35 cellular contexts compared by ENCODE assay signal in the genomic region with DNA sequence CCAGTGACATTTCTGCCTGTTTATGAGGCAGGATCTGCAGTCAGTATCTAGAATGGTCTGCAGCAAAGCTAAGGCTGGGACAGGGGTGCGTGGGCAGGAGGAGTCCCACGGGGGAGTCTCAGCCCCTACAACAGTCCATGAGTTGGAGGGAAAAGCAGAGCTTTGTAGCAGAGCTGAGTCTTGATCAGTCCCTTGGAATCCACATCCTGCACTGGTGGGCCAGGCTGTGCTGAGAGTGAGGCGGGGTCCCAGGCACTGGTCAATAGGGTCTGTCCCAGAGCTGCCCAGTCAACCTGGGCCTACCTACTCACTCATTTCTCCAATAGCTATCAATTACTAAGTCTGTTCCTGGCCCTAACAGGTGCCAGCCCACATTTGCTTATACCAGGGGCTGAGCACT. TPM values are rescaled to one million over a fixed set of nuclear protein-coding genes. Genes with fewer than 3 reads are reported as not detected.
"Had no signal": no experiment of that assay in that cellular context is flagged by ENCODE, and none has a peak within 500 bp of the region (broad histone marks: within the 10 kb centered on the region; RNA-seq: fewer than 3 reads in every experiment).

No MANE protein-coding gene starts in this region.

- ATAC-seq: activated CD4-positive, CD25-positive, alpha-beta regulatory T cell treated with anti-CD3 and anti-CD28 coated beads, Interleukin-2, amount 50 U/mL, for 24 hours; body of pancreas; esophagus mucosa; heart right ventricle; left cardiac atrium; stimulated activated naive B cell treated with anti-CD40 and anti-IgM and Interleukin-4, amounts not matched to agents 10 μg/mL and 1 μg/mL and 100 μg/mL, for 72 hours had no signal

- H3K27ac ChIP-seq: body of pancreas, cardiac muscle cell, heart right ventricle, neutrophil, ovary, prostate gland, sigmoid colon, stomach, suprapubic skin, tibial nerve, WERI-Rb-1 had no signal

- H3K27me3 ChIP-seq: body of pancreas, ovary had no signal

- H3K36me3 Mint-ChIP-seq: activated naive CD8-positive, alpha-beta T cell; mesothelial cell of epicardium; naive B cell; stimulated activated naive B cell treated with anti-CD40 and anti-IgM and Interleukin-4, amounts not matched to agents 10 μg/mL and 1 μg/mL and 100 μg/mL, for 72 hours had no signal

- H3K9me3 Mint-ChIP-seq: endodermal cell; mesothelial cell of epicardium; nephron progenitor cell; stimulated activated naive B cell treated with anti-CD40 and anti-IgM and Interleukin-4, amounts not matched to agents 10 μg/mL and 1 μg/mL and 100 μg/mL, for 72 hours; T-helper 1 cell treated with Interleukin-12 subunit alpha and Interleukin-12 subunit beta and Interleukin-4 antibody, amounts not matched to agents 30 μg/mL and 1 μg/mL, for 36 hours had no signal

- H3K9me3 ChIP-seq: body of pancreas, heart right ventricle, neutrophil, ovary, prostate gland, sigmoid colon, stomach, suprapubic skin, tibial nerve had no signal

- H3K27ac Mint-ChIP-seq: activated naive CD8-positive, alpha-beta T cell; endodermal cell; mesothelial cell of epicardium; naive B cell; nephron progenitor cell; stimulated activated naive B cell treated with anti-CD40 and anti-IgM and Interleukin-4, amounts not matched to agents 10 μg/mL and 1 μg/mL and 100 μg/mL, for 72 hours; T-helper 1 cell treated with Interleukin-12 subunit alpha and Interleukin-12 subunit beta and Interleukin-4 antibody, amounts not matched to agents 30 μg/mL and 1 μg/mL, for 36 hours had no signal

- H3K4me1 Mint-ChIP-seq: mesothelial cell of epicardium had no signal

- H3K36me3 ChIP-seq: cardiac muscle cell, heart right ventricle, neutrophil, ovary, prostate gland, sigmoid colon, stomach, suprapubic skin, tibial nerve, WERI-Rb-1 had no signal

- H3K4me1 ChIP-seq: prostate gland, suprapubic skin had no signal

- H3K4me3 Mint-ChIP-seq: activated naive CD8-positive, alpha-beta T cell; endodermal cell; mesothelial cell of epicardium; nephron progenitor cell; stimulated activated naive B cell treated with anti-CD40 and anti-IgM and Interleukin-4, amounts not matched to agents 10 μg/mL and 1 μg/mL and 100 μg/mL, for 72 hours; T-helper 1 cell treated with Interleukin-12 subunit alpha and Interleukin-12 subunit beta and Interleukin-4 antibody, amounts not matched to agents 30 μg/mL and 1 μg/mL, for 36 hours had no signal

- H3K4me3 ChIP-seq: body of pancreas, cardiac muscle cell, heart right ventricle, ovary, prostate gland, sigmoid colon, stomach, suprapubic skin, tibial nerve had no signal

- DNase-seq: activated CD4-positive, alpha-beta T cell treated with anti-CD3 and anti-CD28 coated beads for 48 hours; activated CD4-positive, alpha-beta T cell treated with anti-CD3 and anti-CD28 coated beads, Interleukin-2, amount 50 U/mL, for 48 hours; activated CD8-positive, alpha-beta memory T cell treated with anti-CD3 and anti-CD28 coated beads for 24 hours; activated effector memory CD4-positive, alpha-beta T cell treated with Interleukin-2 at 50 U/mL for 16 hours; activated naive CD4-positive, alpha-beta T cell treated with Interleukin-2 at 50 U/mL for 16 hours; body of pancreas; endodermal cell; foreskin fibroblast; heart right ventricle; left cardiac atrium; naive B cell; nephron progenitor cell; ovary; sigmoid colon; small intestine; stimulated activated CD4-positive, alpha-beta T cell treated with anti-CD3 and anti-CD28 coated beads, Interleukin-1b, Interleukin-23, amount 100 ng/mL, for 48 hours; stimulated activated naive B cell treated with anti-CD40 and anti-IgM and Interleukin-4, amounts not matched to agents 10 μg/mL and 1 μg/mL and 100 μg/mL, for 72 hours; stomach; SW 1271; T1000; WERI-Rb-1 had no signal

RNA-seq across cellular contexts. Expression of a gene that starts 5.9 kb away (rescaled TPM):
- total RNA-seq: mesothelial cell of epicardium had no signal

RNA-seq across cellular contexts. Expression of a gene that starts 54.9 kb away (rescaled TPM):
- total RNA-seq: aorta, body of pancreas, cardiac muscle cell, cerebellum, endodermal cell, esophagus mucosa, heart right ventricle, left cardiac atrium, liver, mesothelial cell of epicardium, ovary, prostate gland, sigmoid colon, stomach, suprapubic skin, tibial nerve had no signal
- polyA plus RNA-seq: adipose tissue, aorta, cardiac muscle cell, heart right ventricle, liver, ovary, sigmoid colon, small intestine, stomach had no signal
